Comparison of ENCODE assay signal across 38 cellular contexts in genomic region chr19:6006896-6007295, GRCh38.
"Had no signal": no experiment of that assay in that cellular context is flagged by ENCODE, and none has a peak within 500 bp of the region (broad histone marks: within the 10 kb centered on the region; RNA-seq: fewer than 3 reads in every experiment).

No MANE protein-coding gene starts in this region.

- H3K9me3 ChIP-seq: ascending aorta had no signal

- H3K27me3 Mint-ChIP-seq: activated B cell treated with CpG ODN at 0.5 μM for 24 hours; activated CD4-positive, alpha-beta memory T cell treated with anti-CD3 and anti-CD28 coated beads for 36 hours; activated CD4-positive, alpha-beta T cell treated with anti-CD3 and anti-CD28 coated beads, Interleukin-2, amount 10 ng/mL, durations not matched to agents 24 days and 14 days; activated CD8-positive, alpha-beta T cell treated with anti-CD3 and anti-CD28 coated beads for 36 hours; activated naive CD4-positive, alpha-beta T cell treated with anti-CD3 and anti-CD28 coated beads, Interleukin-2, amount 10 ng/mL, durations not matched to agents 7 days and 5 days; activated naive CD4-positive, alpha-beta T cell treated with anti-CD3 and anti-CD28 coated beads, Interleukin-2, amount 50 U/mL, for 24 hours; activated naive CD8-positive, alpha-beta T cell; activated naive CD8-positive, alpha-beta T cell treated with anti-CD3 and anti-CD28 coated beads, Interleukin-2, amount 10 ng/mL, durations not matched to agents 7 days and 5 days; activated naive CD8-positive, alpha-beta T cell treated with anti-CD3 and anti-CD28 coated beads, Interleukin-2, amount 50 U/mL, for 24 hours; central memory CD8-positive, alpha-beta T cell had no signal

- H3K4me1 ChIP-seq: ascending aorta had no signal

- H3K27me3 ChIP-seq: ascending aorta, cardiac muscle cell had no signal

- H3K36me3 ChIP-seq: cardiac muscle cell had no signal

- H3K9me3 Mint-ChIP-seq: activated B cell treated with CpG ODN at 0.5 μM for 24 hours; activated CD4-positive, alpha-beta memory T cell treated with anti-CD3 and anti-CD28 coated beads for 36 hours; activated CD4-positive, alpha-beta T cell treated with anti-CD3 and anti-CD28 coated beads, Interleukin-2, amount 10 ng/mL, durations not matched to agents 24 days and 14 days; activated CD8-positive, alpha-beta T cell treated with anti-CD3 and anti-CD28 coated beads for 36 hours; activated naive CD4-positive, alpha-beta T cell treated with anti-CD3 and anti-CD28 coated beads, Interleukin-2, amount 10 ng/mL, durations not matched to agents 7 days and 5 days; activated naive CD4-positive, alpha-beta T cell treated with anti-CD3 and anti-CD28 coated beads, Interleukin-2, amount 50 U/mL, for 24 hours; activated naive CD8-positive, alpha-beta T cell treated with anti-CD3 and anti-CD28 coated beads, Interleukin-2, amount 10 ng/mL, durations not matched to agents 7 days and 5 days; activated naive CD8-positive, alpha-beta T cell treated with anti-CD3 and anti-CD28 coated beads, Interleukin-2, amount 50 U/mL, for 24 hours; activated T-cell treated with anti-CD3 and anti-CD28 coated beads, Interleukin-2, amount 50 U/mL, for 4 hours; activated T-cell treated with anti-CD3 and anti-CD28 coated beads, Interleukin-2, amount 50 U/mL, for 72 hours; activated T-helper 1 cell treated with anti-CD3 and anti-CD28 coated beads, Interleukin-12 subunit alpha, Interleukin-12 subunit beta, Interleukin-2, Interleukin-4 antibody, amounts not matched to agents 30 ng/mL and 10 ng/mL and 1 ng/mL, durations not matched to agents 14 hours and 24 hours and 36 hours; activated T-helper 2 cell treated with anti-CD3 and anti-CD28 coated beads, Interferon-gamma antibody, Interleukin-2, Interleukin-4, amounts not matched to agents 10 μg/mL and 5 μg/mL and 100 μg/mL, durations not matched to agents 14 hours and 24 hours and 36 hours; brain; central memory CD8-positive, alpha-beta T cell; T-helper 1 cell treated with Interleukin-12 subunit alpha and Interleukin-12 subunit beta and Interleukin-4 antibody, amounts not matched to agents 30 μg/mL and 1 μg/mL, for 36 hours; T-helper 2 cell treated with Interferon-gamma antibody and Interleukin-4, amounts not matched to agents 5 μg/mL and 100 μg/mL, for 36 hours had no signal

- H3K4me3 ChIP-seq: ascending aorta, cardiac muscle cell had no signal

- FAIRE-seq: TTC549 had no signal

- H3K27ac ChIP-seq: ascending aorta, cardiac muscle cell, VCaP had no signal

- H3K4me3 Mint-ChIP-seq: activated B cell treated with CpG ODN at 0.5 μM for 24 hours; activated CD4-positive, alpha-beta memory T cell treated with anti-CD3 and anti-CD28 coated beads for 36 hours; activated CD4-positive, alpha-beta T cell treated with anti-CD3 and anti-CD28 coated beads, Interleukin-2, amount 10 ng/mL, durations not matched to agents 24 days and 14 days; activated CD8-positive, alpha-beta T cell treated with anti-CD3 and anti-CD28 coated beads for 36 hours; activated naive CD4-positive, alpha-beta T cell treated with anti-CD3 and anti-CD28 coated beads, Interleukin-2, amount 10 ng/mL, durations not matched to agents 7 days and 5 days; activated naive CD4-positive, alpha-beta T cell treated with anti-CD3 and anti-CD28 coated beads, Interleukin-2, amount 50 U/mL, for 24 hours; activated naive CD8-positive, alpha-beta T cell; activated naive CD8-positive, alpha-beta T cell treated with anti-CD3 and anti-CD28 coated beads, Interleukin-2, amount 10 ng/mL, durations not matched to agents 7 days and 5 days; activated naive CD8-positive, alpha-beta T cell treated with anti-CD3 and anti-CD28 coated beads, Interleukin-2, amount 50 U/mL, for 24 hours; activated T-cell treated with anti-CD3 and anti-CD28 coated beads, Interleukin-2, amount 50 U/mL, for 4 hours; activated T-cell treated with anti-CD3 and anti-CD28 coated beads, Interleukin-2, amount 50 U/mL, for 72 hours; activated T-helper 1 cell treated with anti-CD3 and anti-CD28 coated beads, Interleukin-12 subunit alpha, Interleukin-12 subunit beta, Interleukin-2, Interleukin-4 antibody, amounts not matched to agents 30 ng/mL and 10 ng/mL and 1 ng/mL, durations not matched to agents 14 hours and 24 hours and 36 hours; brain; central memory CD8-positive, alpha-beta T cell; T-helper 1 cell treated with Interleukin-12 subunit alpha and Interleukin-12 subunit beta and Interleukin-4 antibody, amounts not matched to agents 30 μg/mL and 1 μg/mL, for 36 hours; T-helper 2 cell treated with Interferon-gamma antibody and Interleukin-4, amounts not matched to agents 5 μg/mL and 100 μg/mL, for 36 hours had no signal

- DNase-seq: activated B cell treated with CpG ODN at 0.5 μM for 24 hours; activated CD4-positive, alpha-beta memory T cell treated with anti-CD3 and anti-CD28 coated beads for 36 hours; activated CD4-positive, alpha-beta T cell treated with anti-CD3 and anti-CD28 coated beads for 4 hours; activated CD4-positive, alpha-beta T cell treated with anti-CD3 and anti-CD28 coated beads, Interleukin-2, amount 10 ng/mL, durations not matched to agents 24 days and 14 days; activated CD4-positive, alpha-beta T cell treated with anti-CD3 and anti-CD28 coated beads, Interleukin-2, amount 50 U/mL, for 1 hour; activated CD4-positive, alpha-beta T cell treated with anti-CD3 and anti-CD28 coated beads, Interleukin-2, amount 50 U/mL, for 4 hours; activated CD4-positive, CD25-positive, alpha-beta regulatory T cell treated with anti-CD3 and anti-CD28 coated beads, Interleukin-2, amount 50 U/mL, for 72 hours; activated CD8-positive, alpha-beta memory T cell treated with anti-CD3 and anti-CD28 coated beads, Interleukin-2, amount 50 U/mL, for 4 hours; activated CD8-positive, alpha-beta T cell treated with anti-CD3 and anti-CD28 coated beads for 36 hours; activated effector memory CD4-positive, alpha-beta T cell treated with Interleukin-2 at 50 U/mL for 16 hours; activated gamma-delta T cell; activated naive CD4-positive, alpha-beta T cell treated with anti-CD3 and anti-CD28 coated beads, Interleukin-2, amount 10 ng/mL, durations not matched to agents 7 days and 5 days; activated naive CD4-positive, alpha-beta T cell treated with Interleukin-2 at 50 U/mL for 16 hours; activated naive CD8-positive, alpha-beta T cell treated with anti-CD3 and anti-CD28 coated beads, Interleukin-2, amount 10 ng/mL, durations not matched to agents 7 days and 5 days; activated naive CD8-positive, alpha-beta T cell treated with anti-CD3 and anti-CD28 coated beads, Interleukin-2, amount 50 U/mL, for 24 hours; activated T-cell treated with anti-CD3 and anti-CD28 coated beads for 4 hours; activated T-cell treated with anti-CD3 and anti-CD28 coated beads, Interleukin-2, amount 50 U/mL, for 1 hour; activated T-cell treated with anti-CD3 and anti-CD28 coated beads, Interleukin-2, amount 50 U/mL, for 4 hours; activated T-cell treated with anti-CD3 and anti-CD28 coated beads, Interleukin-2, amount 50 U/mL, for 72 hours; amygdala; anterior cingulate cortex; caudate nucleus; cerebellar nuclear complex; T-helper 1 cell; T-helper 2 cell; T-helper 9 cell had no signal

- ATAC-seq: activated CD8-positive, alpha-beta T cell treated with anti-CD3 and anti-CD28 coated beads for 36 hours; activated naive CD8-positive, alpha-beta T cell treated with anti-CD3 and anti-CD28 coated beads, Interleukin-2, amount 50 U/mL, for 24 hours; activated T-cell treated with anti-CD3 and anti-CD28 coated beads, Interleukin-2, amount 50 U/mL, for 4 hours; activated T-cell treated with anti-CD3 and anti-CD28 coated beads, Interleukin-2, amount 50 U/mL, for 72 hours had no signal

- H3K4me1 Mint-ChIP-seq: activated B cell treated with CpG ODN at 0.5 μM for 24 hours; activated naive CD4-positive, alpha-beta T cell treated with anti-CD3 and anti-CD28 coated beads, Interleukin-2, amount 10 ng/mL, durations not matched to agents 7 days and 5 days; activated naive CD4-positive, alpha-beta T cell treated with anti-CD3 and anti-CD28 coated beads, Interleukin-2, amount 50 U/mL, for 24 hours; activated naive CD8-positive, alpha-beta T cell treated with anti-CD3 and anti-CD28 coated beads, Interleukin-2, amount 50 U/mL, for 24 hours; brain; central memory CD8-positive, alpha-beta T cell had no signal

- H3K36me3 Mint-ChIP-seq: activated CD4-positive, alpha-beta memory T cell treated with anti-CD3 and anti-CD28 coated beads for 36 hours; activated naive CD4-positive, alpha-beta T cell treated with anti-CD3 and anti-CD28 coated beads, Interleukin-2, amount 10 ng/mL, durations not matched to agents 7 days and 5 days; activated naive CD4-positive, alpha-beta T cell treated with anti-CD3 and anti-CD28 coated beads, Interleukin-2, amount 50 U/mL, for 24 hours had no signal

- H3K27ac Mint-ChIP-seq: activated B cell treated with CpG ODN at 0.5 μM for 24 hours; activated CD4-positive, alpha-beta memory T cell treated with anti-CD3 and anti-CD28 coated beads for 36 hours; activated CD4-positive, alpha-beta T cell treated with anti-CD3 and anti-CD28 coated beads, Interleukin-2, amount 10 ng/mL, durations not matched to agents 24 days and 14 days; activated CD8-positive, alpha-beta T cell treated with anti-CD3 and anti-CD28 coated beads for 36 hours; activated naive CD4-positive, alpha-beta T cell treated with anti-CD3 and anti-CD28 coated beads, Interleukin-2, amount 10 ng/mL, durations not matched to agents 7 days and 5 days; activated naive CD4-positive, alpha-beta T cell treated with anti-CD3 and anti-CD28 coated beads, Interleukin-2, amount 50 U/mL, for 24 hours; activated naive CD8-positive, alpha-beta T cell; activated naive CD8-positive, alpha-beta T cell treated with anti-CD3 and anti-CD28 coated beads, Interleukin-2, amount 50 U/mL, for 24 hours; activated T-cell treated with anti-CD3 and anti-CD28 coated beads, Interleukin-2, amount 50 U/mL, for 72 hours; activated T-helper 2 cell treated with anti-CD3 and anti-CD28 coated beads, Interferon-gamma antibody, Interleukin-2, Interleukin-4, amounts not matched to agents 10 μg/mL and 5 μg/mL and 100 μg/mL, durations not matched to agents 14 hours and 24 hours and 36 hours; brain; T-helper 2 cell treated with Interferon-gamma antibody and Interleukin-4, amounts not matched to agents 5 μg/mL and 100 μg/mL, for 36 hours had no signal
